ENCODE assay signal across 35 cellular contexts in genomic region chr7:141688038-141688437, GRCh38. TPM values are rescaled to one million over a fixed set of nuclear protein-coding genes. Genes with fewer than 3 reads are reported as not detected.
"Had no signal": no experiment of that assay in that cellular context is flagged by ENCODE, and none has a peak within 500 bp of the region (broad histone marks: within the 10 kb centered on the region; RNA-seq: fewer than 3 reads in every experiment).

No MANE protein-coding gene starts in this region.

- H3K27ac ChIP-seq: body of pancreas, breast epithelium, SJCRH30, SK-N-MC, WERI-Rb-1 had no signal

- H3K4me3 ChIP-seq: body of pancreas, breast epithelium, MG63, SJCRH30, SK-N-MC had no signal

- H3K4me1 ChIP-seq: body of pancreas, breast epithelium, SJCRH30 had no signal

- ATAC-seq: activated CD8-positive, alpha-beta memory T cell treated with anti-CD3 and anti-CD28 coated beads, Interleukin-2, amount 10 ng/mL, durations not matched to agents 7 days and 5 days; activated T-helper 17 cell treated with anti-CD3 and anti-CD28 coated beads, Interleukin-2, amount 50 U/mL, for 72 hours; body of pancreas; Panc1 had no signal

- DNase-seq: activated CD4-positive, alpha-beta memory T cell treated with anti-CD3 and anti-CD28 coated beads, Interleukin-2, amount 10 ng/mL, durations not matched to agents 7 days and 5 days; activated CD4-positive, alpha-beta T cell treated with anti-CD3 and anti-CD28 coated beads for 1 hour; activated CD4-positive, alpha-beta T cell treated with anti-CD3 and anti-CD28 coated beads for 48 hours; activated CD4-positive, CD25-positive, alpha-beta regulatory T cell; activated CD8-positive, alpha-beta memory T cell treated with anti-CD3 and anti-CD28 coated beads for 24 hours; activated CD8-positive, alpha-beta memory T cell treated with anti-CD3 and anti-CD28 coated beads, Interleukin-2, amount 10 ng/mL, durations not matched to agents 7 days and 5 days; activated CD8-positive, alpha-beta memory T cell treated with anti-CD3 and anti-CD28 coated beads, Interleukin-2, amount 50 U/mL, for 48 hours; activated effector memory CD4-positive, alpha-beta T cell treated with anti-CD3 and anti-CD28 coated beads, Interleukin-2, amount 50 U/mL, for 16 hours; activated naive CD4-positive, alpha-beta T cell; activated naive CD4-positive, alpha-beta T cell treated with anti-CD3 and anti-CD28 coated beads, Interleukin-2, amount 50 U/mL, for 16 hours; activated naive CD8-positive, alpha-beta T cell treated with anti-CD3 and anti-CD28 coated beads for 36 hours; activated T-cell treated with anti-CD3 and anti-CD28 coated beads, Interleukin-2, amount 50 U/mL, for 48 hours; amniotic stem cell; body of pancreas; Kasumi-1; KG1; MG63; NCI-H1048; NCI-H1105 treated with DMSO at 0.1 percent for 48 hours; NCI-H1436; NCI-H1694; NCI-H1930; NCI-H2081 treated with DMSO at 0.1 percent for 48 hours; NCI-H226; NCI-H524 treated with DMSO at 0.1 percent for 48 hours; SHP77; SJCRH30; T1000; WERI-Rb-1 had no signal

- H3K27me3 ChIP-seq: body of pancreas, breast epithelium, MG63, SJCRH30 had no signal

RNA-seq across cellular contexts. Expression of gene WEE2, which starts 20.1 kb away (rescaled TPM):
- total RNA-seq: activated CD4-positive, alpha-beta memory T cell treated with anti-CD3 and anti-CD28 coated beads, Interleukin-2, amount 10 ng/mL, durations not matched to agents 7 days and 5 days; activated CD8-positive, alpha-beta memory T cell treated with anti-CD3 and anti-CD28 coated beads, Interleukin-2, amount 10 ng/mL, durations not matched to agents 7 days and 5 days; activated naive CD8-positive, alpha-beta T cell treated with anti-CD3 and anti-CD28 coated beads for 36 hours; astrocyte; body of pancreas; breast epithelium; RPMI7951; SJCRH30 had no signal
